Comparison of ENCODE assay signal across 1 cellular context in the genomic region with DNA sequence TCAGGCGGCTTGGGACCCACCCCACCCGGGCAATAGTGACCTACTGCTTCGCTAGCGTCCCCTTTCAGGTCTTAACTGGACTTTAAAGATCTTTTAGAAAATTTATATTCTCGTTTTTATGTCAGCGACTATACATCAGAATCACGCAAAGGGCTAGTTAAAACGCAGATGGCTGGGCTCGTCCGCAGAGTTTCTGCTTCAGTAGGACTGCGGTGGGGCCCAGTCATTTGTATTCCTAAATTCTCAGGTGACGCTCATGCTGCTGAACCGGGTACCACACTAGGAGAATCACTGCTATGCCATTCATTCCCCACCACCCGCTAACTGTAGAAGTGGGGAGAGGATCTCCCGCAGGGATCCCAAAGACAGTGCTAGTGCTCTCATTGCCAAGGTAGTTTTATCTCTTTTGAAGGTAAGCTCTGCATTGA.
TF ChIP-seq lines count a peak whose summit lies in the region.

No MANE protein-coding gene starts in this region.

TF ChIP-seq in K562, 482 proteins besides CTCF, POLR2A, EP300 and RAD21 (continued from another document):
- TF ChIP-seq ZNF76 (CRISPR knock-in tag; IDR thresholded peaks at IDR 0.05; ENCODE audit: borderline replicate concordance) (no peak), XRCC5 (IDR thresholded peaks at IDR 0.05; ENCODE audit: low read depth, low read length) (no peak), RBM25 (IDR thresholded peaks at IDR 0.05; ENCODE audit: low read depth, low read length, severe bottlenecking) (no peak), STAG1 (CRISPR knock-in tag; IDR thresholded peaks at IDR 0.05; ENCODE audit: borderline replicate concordance) (no peak), RNF2 (IDR thresholded peaks at IDR 0.05) (0 out of 2 replicates have a peak, but pooled peaks have one; percentile 10)
TF ChIP-seq in K562: peak in this region for 1.
